Comparison of ENCODE assay signal across 8 cellular contexts in genomic region chr15:75712668-75713337, GRCh38. TPM values are rescaled to one million over a fixed set of nuclear protein-coding genes. Genes with fewer than 3 reads are reported as not detected.
DNase-seq lines count a peak whose midpoint lies in the region; ATAC-seq and TF ChIP-seq lines count a peak whose summit lies in the region.

CSPG4 (minus strand) TSS chr15:75712848; CDS start chr15:75712755, 93 bp downstream.

- CTCF ChIA-PET in CD4-positive, alpha-beta T cell (lab: Charles Lee) = no interaction called here

- POLR2A ChIA-PET in CD4-positive, alpha-beta T cell (lab: Charles Lee) = no interaction called here

- no CpG with 5 or more reads among the region's 36 CpGs for WGBS in iPS DF 6.9 (ENCODE audit: insufficient coverage, insufficient read length)

- no peaks in the 10 kb centered on the region for H3K36me3 Mint-ChIP-seq in CD4-positive, alpha-beta T cell (ENCODE audit: low read depth)

- peaks cover 15% of the 10 kb centered on the region for H3K27me3 Mint-ChIP-seq in CD4-positive, alpha-beta T cell

- H3K9me3 ChIP-seq in ascending aorta (no peaks in the 10 kb centered on the region), iPS DF 6.9 (ENCODE audit: control insufficient read depth, insufficient read depth, low read length) (no peaks in the 10 kb centered on the region)
- no peaks in the 10 kb centered on the region for H3K9me3 ChIP-seq in CD4-positive, alpha-beta T cell (ENCODE audit: control insufficient read depth, low read length)

- H3K27me3 ChIP-seq in H7 (ENCODE audit: control insufficient read depth, insufficient read depth, low read length) = peaks cover 9% of the 10 kb centered on the region
- H3K27me3 ChIP-seq in ascending aorta = no peaks in the 10 kb centered on the region
- H3K27me3 ChIP-seq in iPS DF 6.9 (ENCODE audit: control insufficient read depth, insufficient read depth, low read length) = no peaks in the 10 kb centered on the region
- H3K27me3 ChIP-seq in CD4-positive, alpha-beta T cell (ENCODE audit: control insufficient read depth, insufficient read depth, low read length) = peaks cover 20% of the 10 kb centered on the region

- no peak within 1 kb of the TSS for H3K27ac Mint-ChIP-seq in CD4-positive, alpha-beta T cell

- ATAC-seq in CD4-positive, alpha-beta T cell (ENCODE audit: poor library complexity) = no peak
- ATAC-seq in HG03457 (IDR thresholded peaks at IDR 0.05; ENCODE audit: unreplicated experiment) (no peak), GM21423 (IDR thresholded peaks at IDR 0.05; ENCODE audit: unreplicated experiment) (no peak)

- H3K36me3 ChIP-seq in H7 (replicated peaks; ENCODE audit: control insufficient read depth, insufficient read depth, low read length) (no peaks in the 10 kb centered on the region), ascending aorta (peaks cover 0 to 8% of the 10 kb centered on the region in 2 donors), iPS DF 6.9 (ENCODE audit: control insufficient read depth, insufficient read depth, low read length) (no peaks in the 10 kb centered on the region)

- DNase-seq in H7 (peak; percentile 95), ascending aorta (ENCODE audit: low spot score in 2 of 2) (peak in 1 of 2 donors; percentile 87), iPS DF 6.9 (ENCODE audit: low read depth, low spot score) (no peak), NCI-H1694 treated with DMSO at 0.1 percent for 48 hours (lab: John Stamatoyannopoulos, UW) (no peak)
- no peak for DNase-seq in CD4-positive, alpha-beta T cell

- H3K4me3 Mint-ChIP-seq in CD4-positive, alpha-beta T cell = no peak within 1 kb of the TSS

- H3K9me3 Mint-ChIP-seq in CD4-positive, alpha-beta T cell = no peaks in the 10 kb centered on the region

- TF ChIP-seq CTCF in ascending aorta (IDR thresholded peaks at IDR 0.05) = no peak
- TF ChIP-seq CTCF in CD4-positive, alpha-beta T cell (IDR thresholded peaks at IDR 0.05) = no peak

- H3K4me1 Mint-ChIP-seq in CD4-positive, alpha-beta T cell (ENCODE audit: low read depth) = no peaks in the 10 kb centered on the region

- H3K4me3 ChIP-seq in H7 (ENCODE audit: insufficient read depth, low read depth, low read length) (peak within 1 kb of the TSS; percentile 46), ascending aorta (peak within 1 kb of the TSS; percentile 65 to 83), iPS DF 6.9 (ENCODE audit: low read length) (peak within 1 kb of the TSS; percentile 40; the same call in 1 of the 2 replicates), skin epidermis (peak within 1 kb of the TSS; percentile 9 to 52 (median 36))

- intact Hi-C loops in ascending aorta (cut with DNase I) = loop anchor here (2.0 kb wide), 1 partner anchor 18 kb away; no protein-coding TSS in a partner anchor
- intact Hi-C loops in CD4-positive, alpha-beta T cell (cut with DNase I, micrococcal nuclease) = no loop called here

- H3K4me1 ChIP-seq in ascending aorta (peaks cover 17 to 31% of the 10 kb centered on the region in 2 donors), iPS DF 6.9 (ENCODE audit: control insufficient read depth, insufficient read depth, low read length) (peaks cover 6% of the 10 kb centered on the region)

- H3K27ac ChIP-seq in ascending aorta (peak within 1 kb of the TSS; percentile 95 to 96), iPS DF 6.9 (ENCODE audit: low read length) (no peak within 1 kb of the TSS), skin epidermis (peak within 1 kb of the TSS in 19 of 21 experiments; percentile 18 to 88 (median 69))
- no peak within 1 kb of the TSS for H3K27ac ChIP-seq in CD4-positive, alpha-beta T cell (ENCODE audit: low read depth, low read length)

RNA-seq across cellular contexts. Expression of gene CSPG4, which starts in this region (rescaled TPM):
- 4.3 and 5.0 TPM in 2 replicates for total RNA-seq in H7 (2014; rRNA removed; shearing (Covaris generic))
- total RNA-seq in ascending aorta = 258 TPM
- total RNA-seq in CD4-positive, alpha-beta T cell = not detected

Comparison
In these comparisons a context has a peak if more than half of its experiments do, and no peak if none do; other contexts are left out.
1. RNA of gene CSPG4 (total RNA-seq): 258 TPM in ascending aorta (single experiment); 4.3 to 5.0 TPM in H7 and not detected in CD4-positive, alpha-beta T cell; every median in the first group is over 10 times any median in the second.
2. H3K27ac ChIP-seq: peak in ascending aorta (2 of 2) and skin epidermis (19 of 21); none in iPS DF 6.9 (single experiment) and CD4-positive, alpha-beta T cell (single experiment).
3. Peak in every context shown above with its lines, with median percentiles within 50 percentile points of each other: H3K4me3 ChIP-seq.